ENCODE assay signal across 26 cellular contexts in genomic region chr12:130804216-130804615, GRCh38.
"Had no signal": no experiment of that assay in that cellular context is flagged by ENCODE, and none has a peak within 500 bp of the region (broad histone marks: within the 10 kb centered on the region; RNA-seq: fewer than 3 reads in every experiment).

No MANE protein-coding gene starts in this region.

- DNase-seq: activated CD4-positive, alpha-beta T cell treated with anti-CD3 and anti-CD28 coated beads for 4 hours; activated CD4-positive, alpha-beta T cell treated with anti-CD3 and anti-CD28 coated beads, Interleukin-2, amount 50 U/mL, for 48 hours; activated CD4-positive, CD25-positive, alpha-beta regulatory T cell; activated CD8-positive, alpha-beta memory T cell treated with anti-CD3 and anti-CD28 coated beads, Interleukin-2, amount 50 U/mL, for 48 hours; activated naive CD4-positive, alpha-beta T cell treated with Interleukin-2 at 50 U/mL for 16 hours; activated naive CD8-positive, alpha-beta T cell treated with anti-CD3 and anti-CD28 coated beads, Interleukin-2, amount 10 ng/mL, durations not matched to agents 7 days and 5 days; activated T-cell treated with anti-CD3 and anti-CD28 coated beads, Interleukin-2, amount 50 U/mL, for 48 hours; amygdala; body of pancreas; dorsolateral prefrontal cortex; effector memory CD8-positive, alpha-beta T cell; heart right ventricle; left colon; mesenchymal stem cell; mucosa of descending colon; nucleus accumbens; posterior cingulate gyrus; small intestine; stimulated activated CD4-positive, alpha-beta T cell treated with anti-CD3 and anti-CD28 coated beads, Interleukin-2, amount 100 ng/mL, for 24 hours; stimulated activated naive CD8-positive, alpha-beta T cell treated with anti-CD3 and anti-CD28 coated beads, Interleukin-15, amount 100 ng/mL, for 72 hours; T-helper 1 cell; T-helper 9 cell; tibial artery had no signal

- H3K4me3 Mint-ChIP-seq: activated naive CD8-positive, alpha-beta T cell treated with anti-CD3 and anti-CD28 coated beads, Interleukin-2, amount 10 ng/mL, durations not matched to agents 7 days and 5 days; effector memory CD8-positive, alpha-beta T cell; stimulated activated effector memory CD8-positive, alpha-beta T cell treated with anti-CD3 and anti-CD28 coated beads, Interleukin-12 subunit alpha, Interleukin-12 subunit beta, amount 100 ng/mL, for 72 hours; stimulated activated naive CD8-positive, alpha-beta T cell treated with anti-CD3 and anti-CD28 coated beads, Interleukin-15, amount 100 ng/mL, for 72 hours had no signal

- H3K27me3 Mint-ChIP-seq: activated naive CD8-positive, alpha-beta T cell treated with anti-CD3 and anti-CD28 coated beads, Interleukin-2, amount 10 ng/mL, durations not matched to agents 7 days and 5 days; effector memory CD8-positive, alpha-beta T cell; stimulated activated naive CD8-positive, alpha-beta T cell treated with anti-CD3 and anti-CD28 coated beads, Interleukin-15, amount 100 ng/mL, for 72 hours had no signal

- H3K27ac ChIP-seq: body of pancreas, dorsolateral prefrontal cortex, esophagus muscularis mucosa, heart right ventricle, tibial artery had no signal

- H3K4me1 ChIP-seq: body of pancreas, esophagus muscularis mucosa, heart right ventricle, tibial artery had no signal

- H3K9me3 Mint-ChIP-seq: effector memory CD8-positive, alpha-beta T cell; stimulated activated effector memory CD8-positive, alpha-beta T cell treated with anti-CD3 and anti-CD28 coated beads, Interleukin-12 subunit alpha, Interleukin-12 subunit beta, amount 100 ng/mL, for 72 hours; stimulated activated naive CD8-positive, alpha-beta T cell treated with anti-CD3 and anti-CD28 coated beads, Interleukin-15, amount 100 ng/mL, for 72 hours had no signal

- H3K27me3 ChIP-seq: body of pancreas, dorsolateral prefrontal cortex, esophagus muscularis mucosa, heart right ventricle, tibial artery had no signal

- H3K4me1 Mint-ChIP-seq: stimulated activated effector memory CD8-positive, alpha-beta T cell treated with anti-CD3 and anti-CD28 coated beads, Interleukin-12 subunit alpha, Interleukin-12 subunit beta, amount 100 ng/mL, for 72 hours; stimulated activated naive CD8-positive, alpha-beta T cell treated with anti-CD3 and anti-CD28 coated beads, Interleukin-15, amount 100 ng/mL, for 72 hours had no signal

- H3K9me3 ChIP-seq: body of pancreas, esophagus muscularis mucosa, heart right ventricle, mucosa of descending colon, tibial artery had no signal

- H3K27ac Mint-ChIP-seq: activated naive CD8-positive, alpha-beta T cell treated with anti-CD3 and anti-CD28 coated beads, Interleukin-2, amount 10 ng/mL, durations not matched to agents 7 days and 5 days; stimulated activated naive CD8-positive, alpha-beta T cell treated with anti-CD3 and anti-CD28 coated beads, Interleukin-15, amount 100 ng/mL, for 72 hours had no signal

- H3K4me3 ChIP-seq: body of pancreas, dorsolateral prefrontal cortex, esophagus muscularis mucosa, heart right ventricle, mucosa of descending colon, tibial artery had no signal

- ATAC-seq: body of pancreas; effector memory CD8-positive, alpha-beta T cell; heart right ventricle; left colon; mucosa of descending colon; sciatic nerve; stimulated activated effector memory CD8-positive, alpha-beta T cell treated with anti-CD3 and anti-CD28 coated beads, Interleukin-12 subunit alpha, Interleukin-12 subunit beta, amount 100 ng/mL, for 72 hours; stimulated activated naive CD8-positive, alpha-beta T cell treated with anti-CD3 and anti-CD28 coated beads, Interleukin-15, amount 100 ng/mL, for 72 hours had no signal
